ENCODE assay signal across 7 cellular contexts in genomic region chr4:108619372-108620100, GRCh38. TPM values are rescaled to one million over a fixed set of nuclear protein-coding genes. Genes with fewer than 3 reads are reported as not detected.
DNase-seq lines count a peak whose midpoint lies in the region; ATAC-seq and FAIRE-seq lines count a peak whose summit lies in the region.

No MANE protein-coding gene starts in this region.

- peaks cover 36% of the 10 kb centered on the region for H3K36me3 Mint-ChIP-seq in activated naive CD4-positive, alpha-beta T cell treated with anti-CD3 and anti-CD28 coated beads, Interleukin-2, amount 10 ng/mL, durations not matched to agents 7 days and 5 days
- peaks cover 45% of the 10 kb centered on the region for H3K36me3 Mint-ChIP-seq in stimulated activated effector memory CD8-positive, alpha-beta T cell treated with anti-CD3 and anti-CD28 coated beads, Interleukin-12 subunit alpha, Interleukin-12 subunit beta, amount 100 ng/mL, for 72 hours

- CTCF ChIA-PET in activated naive CD4-positive, alpha-beta T cell treated with anti-CD3 and anti-CD28 coated beads, Interleukin-2, amount 10 ng/mL, durations not matched to agents 7 days and 5 days (lab: Charles Lee) = interaction anchor here (0.8 to 1.4 kb wide), 3 partner anchors 8 to 504 kb away, joined by 3 read pairs; no protein-coding TSS in a partner anchor

- DNase-seq in Jurkat, Clone E6-1 (ENCODE audit: low read depth, low spot score) = peak; percentile 74
- peak; percentile 65 for DNase-seq in activated naive CD4-positive, alpha-beta T cell treated with anti-CD3 and anti-CD28 coated beads, Interleukin-2, amount 10 ng/mL, durations not matched to agents 7 days and 5 days
- DNase-seq in stimulated activated effector memory CD8-positive, alpha-beta T cell treated with anti-CD3 and anti-CD28 coated beads, Interleukin-12 subunit alpha, Interleukin-12 subunit beta, amount 100 ng/mL, for 72 hours (ENCODE audit: low spot score in 2 of 2) = no peak
- DNase-seq in DMS79 treated with DMSO at 0.1 percent for 48 hours (lab: John Stamatoyannopoulos, UW) (no peak), frontal cortex (ENCODE audit: low spot score in 2 of 2) (no peak)

- peak overlapping the region; percentile 97 for H3K4me3 ChIP-seq in Jurkat, Clone E6-1 (ENCODE audit: low read length)
- H3K4me3 ChIP-seq in iPS-18c (ENCODE audit: insufficient read depth, low read depth, low read length) = peak overlapping the region; percentile 74; the same call in 1 of the 2 replicates

- H3K9me3 ChIP-seq in iPS-18c (ENCODE audit: control insufficient read depth, insufficient read depth, low read length) = no peaks in the 10 kb centered on the region

- peak overlapping the region; percentile 88 for H3K4me3 Mint-ChIP-seq in activated naive CD4-positive, alpha-beta T cell treated with anti-CD3 and anti-CD28 coated beads, Interleukin-2, amount 10 ng/mL, durations not matched to agents 7 days and 5 days
- H3K4me3 Mint-ChIP-seq in stimulated activated effector memory CD8-positive, alpha-beta T cell treated with anti-CD3 and anti-CD28 coated beads, Interleukin-12 subunit alpha, Interleukin-12 subunit beta, amount 100 ng/mL, for 72 hours = peak overlapping the region; percentile 92

- H3K27ac Mint-ChIP-seq in activated naive CD4-positive, alpha-beta T cell treated with anti-CD3 and anti-CD28 coated beads, Interleukin-2, amount 10 ng/mL, durations not matched to agents 7 days and 5 days = peak overlapping the region; percentile 91
- H3K27ac Mint-ChIP-seq in stimulated activated effector memory CD8-positive, alpha-beta T cell treated with anti-CD3 and anti-CD28 coated beads, Interleukin-12 subunit alpha, Interleukin-12 subunit beta, amount 100 ng/mL, for 72 hours = peak overlapping the region; percentile 97

- H3K4me1 Mint-ChIP-seq in activated naive CD4-positive, alpha-beta T cell treated with anti-CD3 and anti-CD28 coated beads, Interleukin-2, amount 10 ng/mL, durations not matched to agents 7 days and 5 days = peaks cover 52% of the 10 kb centered on the region
- peaks cover 39% of the 10 kb centered on the region for H3K4me1 Mint-ChIP-seq in stimulated activated effector memory CD8-positive, alpha-beta T cell treated with anti-CD3 and anti-CD28 coated beads, Interleukin-12 subunit alpha, Interleukin-12 subunit beta, amount 100 ng/mL, for 72 hours

- no peaks in the 10 kb centered on the region for H3K27me3 Mint-ChIP-seq in activated naive CD4-positive, alpha-beta T cell treated with anti-CD3 and anti-CD28 coated beads, Interleukin-2, amount 10 ng/mL, durations not matched to agents 7 days and 5 days

- peaks cover 10% of the 10 kb centered on the region for H3K9me3 Mint-ChIP-seq in activated naive CD4-positive, alpha-beta T cell treated with anti-CD3 and anti-CD28 coated beads, Interleukin-2, amount 10 ng/mL, durations not matched to agents 7 days and 5 days
- peaks cover 4% of the 10 kb centered on the region for H3K9me3 Mint-ChIP-seq in stimulated activated effector memory CD8-positive, alpha-beta T cell treated with anti-CD3 and anti-CD28 coated beads, Interleukin-12 subunit alpha, Interleukin-12 subunit beta, amount 100 ng/mL, for 72 hours

- FAIRE-seq in frontal cortex (lab: Jason Lieb, UNC) = no peak

- ATAC-seq in GM21447 (IDR thresholded peaks at IDR 0.05; ENCODE audit: unreplicated experiment) = peak; percentile 7
- peak; percentile 2 for ATAC-seq in stimulated activated effector memory CD8-positive, alpha-beta T cell treated with anti-CD3 and anti-CD28 coated beads, Interleukin-12 subunit alpha, Interleukin-12 subunit beta, amount 100 ng/mL, for 72 hours

RNA-seq across cellular contexts. Expression of gene RPL34, which starts 0.8 kb away (rescaled TPM):
- 2,635 TPM for polyA plus RNA-seq in Jurkat, Clone E6-1 (2012; ENCODE audit: insufficient read depth, insufficient read length)
- 1,578 TPM for total RNA-seq in frontal cortex

RNA-seq across cellular contexts. Expression of gene OSTC, which starts 30.9 kb away (rescaled TPM):
- polyA plus RNA-seq in Jurkat, Clone E6-1 (2012; ENCODE audit: insufficient read depth, insufficient read length) = 170 TPM
- total RNA-seq in frontal cortex = 45.7 TPM

Comparison
In these comparisons a context has a peak if more than half of its experiments do, and no peak if none do; other contexts are left out.
1. DNase-seq: peak in Jurkat, Clone E6-1 (single experiment) and activated naive CD4-positive, alpha-beta T cell treated with anti-CD3 and anti-CD28 coated beads, Interleukin-2, amount 10 ng/mL, durations not matched to agents 7 days and 5 days (single experiment); none in stimulated activated effector memory CD8-positive, alpha-beta T cell treated with anti-CD3 and anti-CD28 coated beads, Interleukin-12 subunit alpha, Interleukin-12 subunit beta, amount 100 ng/mL, for 72 hours (0 of 2), DMS79 treated with DMSO at 0.1 percent for 48 hours (single experiment) and frontal cortex (0 of 2).